Comparison of ENCODE assay signal across 2 cellular contexts in the genomic region with DNA sequence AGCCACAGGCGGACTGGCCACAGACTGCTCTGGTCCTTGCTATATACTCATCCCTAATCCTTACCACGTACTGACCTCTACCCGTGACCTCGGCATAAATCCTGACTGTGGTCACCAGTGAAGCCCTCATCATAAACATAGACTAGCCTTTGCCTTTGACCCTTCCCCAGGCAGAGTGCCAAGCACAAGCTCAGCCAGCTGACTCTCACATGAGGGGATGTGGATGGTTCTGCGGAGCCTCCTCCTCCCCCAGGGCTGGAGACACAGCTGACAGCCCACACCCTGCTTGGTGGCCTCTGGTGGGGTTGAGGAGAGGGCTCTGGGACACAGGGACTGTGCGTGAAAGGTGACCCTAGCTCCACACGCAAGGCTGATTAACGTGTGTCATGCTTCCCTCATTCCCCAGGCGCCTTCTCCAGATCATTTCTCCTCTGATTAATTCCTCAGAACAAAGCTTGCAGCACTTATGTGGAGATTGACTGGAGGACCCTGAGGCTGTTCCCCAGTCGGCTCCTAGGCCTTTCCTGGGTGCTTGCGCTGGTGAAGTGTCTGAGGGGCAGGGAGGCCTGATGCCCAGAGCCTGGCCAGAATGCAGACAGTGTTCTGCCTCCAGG.
A peak's percentile ranks its signal among the peaks of the same experiment; 100 is the strongest.
TF ChIP-seq lines count a peak whose summit lies in the region.

No MANE protein-coding gene starts in this region.

TF ChIP-seq in H1, 55 proteins besides CTCF, POLR2A, EP300 and RAD21:
- TF ChIP-seq GTF2F1 (IDR thresholded peaks at IDR 0.05; ENCODE audit: borderline replicate concordance, low read depth, low read length), result no peak
- no peak for TF ChIP-seq SIN3A (conservative IDR thresholded peaks at IDR 0.05 in 1 of 2, IDR thresholded peaks at IDR 0.05 in 1 of 2; ENCODE audit: low read depth in 1 of 2, low read length in 2 of 2)
- TF ChIP-seq KDM1A (IDR thresholded peaks at IDR 0.05; ENCODE audit: borderline replicate concordance, low read length), result no peak
- no peak for TF ChIP-seq RNF2 (IDR thresholded peaks at IDR 0.05; ENCODE audit: borderline replicate concordance, low read depth, low read length, missing control alignments, poor library complexity, severe bottlenecking)
- TF ChIP-seq CBX8 (IDR thresholded peaks at IDR 0.05; ENCODE audit: borderline replicate concordance, low read depth, low read length), result no peak
- TF ChIP-seq RFX5 (IDR thresholded peaks at IDR 0.05; ENCODE audit: borderline replicate concordance, low read depth, low read length), result no peak
- TF ChIP-seq TAF1 (IDR thresholded peaks at IDR 0.05; ENCODE audit: low read depth, low read length), result no peak
- TF ChIP-seq YY1 (IDR thresholded peaks at IDR 0.05; ENCODE audit: low read depth, low read length), result no peak

TF ChIP-seq in HepG2, 621 proteins besides CTCF, POLR2A, EP300 and RAD21:
- TF ChIP-seq, protein P1, sequence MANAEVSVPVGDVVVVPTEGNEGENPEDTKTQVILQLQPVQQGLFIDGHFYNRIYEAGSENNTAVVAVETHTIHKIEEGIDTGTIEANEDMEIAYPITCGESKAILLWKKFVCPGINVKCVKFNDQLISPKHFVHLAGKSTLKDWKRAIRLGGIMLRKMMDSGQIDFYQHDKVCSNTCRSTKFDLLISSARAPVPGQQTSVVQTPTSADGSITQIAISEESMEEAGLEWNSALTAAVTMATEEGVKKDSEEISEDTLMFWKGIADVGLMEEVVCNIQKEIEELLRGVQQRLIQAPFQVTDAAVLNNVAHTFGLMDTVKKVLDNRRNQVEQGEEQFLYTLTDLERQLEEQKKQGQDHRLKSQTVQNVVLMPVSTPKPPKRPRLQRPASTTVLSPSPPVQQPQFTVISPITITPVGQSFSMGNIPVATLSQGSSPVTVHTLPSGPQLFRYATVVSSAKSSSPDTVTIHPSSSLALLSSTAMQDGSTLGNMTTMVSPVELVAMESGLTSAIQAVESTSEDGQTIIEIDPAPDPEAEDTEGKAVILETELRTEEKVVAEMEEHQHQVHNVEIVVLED (CRISPR knock-in tag; IDR thresholded peaks at IDR 0.05; ENCODE audit: borderline replicate concordance), result no peak
- TF ChIP-seq JUN (CRISPR knock-in tag; IDR thresholded peaks at IDR 0.05) (no peak), IRX3 (CRISPR knock-in tag; IDR thresholded peaks at IDR 0.05; ENCODE audit: borderline replicate concordance, low read depth) (no peak), NFATC3 (CRISPR knock-in tag; IDR thresholded peaks at IDR 0.05) (no peak), ZSCAN9 (CRISPR knock-in tag; IDR thresholded peaks at IDR 0.05; ENCODE audit: borderline replicate concordance) (peak; percentile 71; the same call in 1 of the 2 replicates)
